Comparison of ENCODE assay signal across 2 cellular contexts in the genomic region with DNA sequence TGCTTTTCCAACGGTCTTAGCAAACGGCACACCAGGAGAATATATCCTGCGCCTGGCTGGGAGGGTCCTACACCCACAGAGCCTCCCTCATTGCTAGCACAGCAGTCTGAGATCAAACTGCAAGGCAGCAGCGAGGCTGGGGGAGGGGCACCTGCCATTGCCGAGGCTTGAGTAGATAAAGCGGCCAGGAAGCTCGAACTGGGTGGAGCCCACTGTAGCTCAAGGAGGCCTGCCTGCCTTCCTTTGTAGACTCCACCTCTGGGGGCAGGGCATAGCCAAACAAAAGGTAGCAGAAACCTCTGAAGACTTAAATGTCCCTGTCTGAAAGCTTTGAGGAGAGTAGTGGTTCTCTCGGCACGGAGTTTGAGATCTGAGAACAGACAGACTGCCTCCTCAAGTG. TPM values are rescaled to one million over a fixed set of nuclear protein-coding genes. Genes with fewer than 3 reads are reported as not detected.
"Had no signal": no experiment of that assay in that cellular context is flagged by ENCODE, and none has a peak within 500 bp of the region (broad histone marks: within the 10 kb centered on the region; RNA-seq: fewer than 3 reads in every experiment).

No MANE protein-coding gene starts in this region.

RNA-seq across cellular contexts. Expression of gene HPDL, which starts 41.8 kb away (rescaled TPM):
- total RNA-seq: thoracic aorta, upper lobe of right lung had no signal
